In the genomic region with DNA sequence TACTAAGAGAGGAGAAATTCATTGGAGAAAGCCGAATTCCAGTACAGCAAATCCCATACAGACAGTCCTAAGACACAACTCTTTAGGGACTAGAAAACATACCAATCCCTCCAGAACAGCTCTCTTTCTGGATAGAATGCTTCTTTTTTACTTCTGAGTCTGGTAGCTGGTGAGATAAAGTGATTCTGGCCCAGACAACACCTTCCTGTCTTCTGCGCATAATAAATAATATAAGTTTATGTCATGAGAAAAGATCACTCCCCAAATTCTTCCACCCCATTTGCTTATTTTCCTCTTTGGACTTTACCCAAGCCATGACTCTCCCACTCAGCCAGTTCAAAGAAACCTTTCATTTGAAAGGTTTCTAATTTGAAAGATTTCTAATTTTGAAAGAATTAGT, we compare ENCODE assay signal across 25 cellular contexts.
"Had no signal": no experiment of that assay in that cellular context is flagged by ENCODE, and none has a peak within 500 bp of the region (broad histone marks: within the 10 kb centered on the region; RNA-seq: fewer than 3 reads in every experiment).

No MANE protein-coding gene starts in this region.

- H3K36me3 ChIP-seq: breast epithelium had no signal

- DNase-seq: activated CD4-positive, alpha-beta memory T cell treated with anti-CD3 and anti-CD28 coated beads for 36 hours; activated CD4-positive, alpha-beta T cell treated with anti-CD3 and anti-CD28 coated beads, Interleukin-2, amount 10 ng/mL, durations not matched to agents 7 days and 5 days; activated CD4-positive, CD25-positive, alpha-beta regulatory T cell; activated CD8-positive, alpha-beta memory T cell treated with anti-CD3 and anti-CD28 coated beads for 24 hours; activated effector memory CD4-positive, alpha-beta T cell treated with anti-CD3 and anti-CD28 coated beads, Interleukin-2, amount 50 U/mL, for 16 hours; activated naive CD4-positive, alpha-beta T cell treated with Interleukin-2 at 50 U/mL for 16 hours; activated naive CD8-positive, alpha-beta T cell treated with anti-CD3 and anti-CD28 coated beads, Interleukin-2, amount 50 U/mL, for 24 hours; activated T-cell treated with anti-CD3 and anti-CD28 coated beads, Interleukin-2, amount 50 U/mL, for 4 hours; amniotic stem cell; central memory CD4-positive, alpha-beta T cell; Kasumi-1; KBM-7; NCI-H1694; NCI-H2029; NCI-H345; NCI-H510A; NCI-H526 treated with DMSO at 0.1 percent for 48 hours; NCI-H82; SIG-M5; T-cell; T-helper 2 cell; T1000 had no signal

- H3K9me3 ChIP-seq: breast epithelium had no signal

- H3K4me3 ChIP-seq: breast epithelium had no signal

- ATAC-seq: activated naive CD4-positive, alpha-beta T cell treated with anti-CD3 and anti-CD28 coated beads, Interleukin-2, amount 50 U/mL, for 72 hours; activated naive CD8-positive, alpha-beta T cell treated with anti-CD3 and anti-CD28 coated beads, Interleukin-2, amount 50 U/mL, for 24 hours; activated T-cell treated with anti-CD3 and anti-CD28 coated beads, Interleukin-2, amount 50 U/mL, for 4 hours; T-cell had no signal

- H3K27me3 ChIP-seq: breast epithelium had no signal

- H3K4me1 ChIP-seq: breast epithelium had no signal

- H3K27ac ChIP-seq: breast epithelium, VCaP had no signal
